1 cellular context compared by ENCODE assay signal in the genomic region with DNA sequence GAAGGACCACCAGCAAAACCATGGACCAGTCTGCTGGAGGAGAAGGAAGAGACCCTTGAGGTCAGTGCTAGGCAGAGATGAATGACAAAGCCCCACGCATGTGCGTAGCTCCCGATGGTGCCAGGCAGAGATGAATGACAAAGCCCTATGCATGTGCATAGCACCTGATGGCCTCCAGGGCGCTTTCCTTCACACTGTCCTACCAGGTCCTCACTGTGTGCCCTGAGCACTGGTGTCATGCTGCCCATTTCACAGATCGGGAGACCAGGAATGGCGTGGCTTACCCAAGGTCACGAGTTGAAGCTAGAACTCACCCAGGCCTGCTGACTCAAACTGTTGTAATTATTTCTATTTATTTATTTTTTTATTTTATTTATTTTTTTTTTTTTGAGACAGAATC.
TF ChIP-seq lines count a peak whose summit lies in the region.

No MANE protein-coding gene starts in this region.

TF ChIP-seq in HCT116, 20 proteins besides CTCF, POLR2A, EP300 and RAD21 (continued from another document):
- TF ChIP-seq, protein P1, sequence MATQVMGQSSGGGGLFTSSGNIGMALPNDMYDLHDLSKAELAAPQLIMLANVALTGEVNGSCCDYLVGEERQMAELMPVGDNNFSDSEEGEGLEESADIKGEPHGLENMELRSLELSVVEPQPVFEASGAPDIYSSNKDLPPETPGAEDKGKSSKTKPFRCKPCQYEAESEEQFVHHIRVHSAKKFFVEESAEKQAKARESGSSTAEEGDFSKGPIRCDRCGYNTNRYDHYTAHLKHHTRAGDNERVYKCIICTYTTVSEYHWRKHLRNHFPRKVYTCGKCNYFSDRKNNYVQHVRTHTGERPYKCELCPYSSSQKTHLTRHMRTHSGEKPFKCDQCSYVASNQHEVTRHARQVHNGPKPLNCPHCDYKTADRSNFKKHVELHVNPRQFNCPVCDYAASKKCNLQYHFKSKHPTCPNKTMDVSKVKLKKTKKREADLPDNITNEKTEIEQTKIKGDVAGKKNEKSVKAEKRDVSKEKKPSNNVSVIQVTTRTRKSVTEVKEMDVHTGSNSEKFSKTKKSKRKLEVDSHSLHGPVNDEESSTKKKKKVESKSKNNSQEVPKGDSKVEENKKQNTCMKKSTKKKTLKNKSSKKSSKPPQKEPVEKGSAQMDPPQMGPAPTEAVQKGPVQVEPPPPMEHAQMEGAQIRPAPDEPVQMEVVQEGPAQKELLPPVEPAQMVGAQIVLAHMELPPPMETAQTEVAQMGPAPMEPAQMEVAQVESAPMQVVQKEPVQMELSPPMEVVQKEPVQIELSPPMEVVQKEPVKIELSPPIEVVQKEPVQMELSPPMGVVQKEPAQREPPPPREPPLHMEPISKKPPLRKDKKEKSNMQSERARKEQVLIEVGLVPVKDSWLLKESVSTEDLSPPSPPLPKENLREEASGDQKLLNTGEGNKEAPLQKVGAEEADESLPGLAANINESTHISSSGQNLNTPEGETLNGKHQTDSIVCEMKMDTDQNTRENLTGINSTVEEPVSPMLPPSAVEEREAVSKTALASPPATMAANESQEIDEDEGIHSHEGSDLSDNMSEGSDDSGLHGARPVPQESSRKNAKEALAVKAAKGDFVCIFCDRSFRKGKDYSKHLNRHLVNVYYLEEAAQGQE (IDR thresholded peaks at IDR 0.05; ENCODE audit: low read depth), result no peak
- no peak for TF ChIP-seq ELF1 (IDR thresholded peaks at IDR 0.05; ENCODE audit: borderline replicate concordance, low read depth)
- TF ChIP-seq ZFX (IDR thresholded peaks at IDR 0.05), result no peak
- no peak for TF ChIP-seq ZNF274 (IDR thresholded peaks at IDR 0.05; ENCODE audit: low read depth, low read length)
- no peak for TF ChIP-seq EZH2 (IDR thresholded peaks at IDR 0.05)
- TF ChIP-seq CEBPB (IDR thresholded peaks at IDR 0.05; ENCODE audit: low read depth), result no peak
- TF ChIP-seq YY1 (IDR thresholded peaks at IDR 0.05; ENCODE audit: extremely low read depth, insufficient replicate concordance, low read depth, low read length), result no peak
- TF ChIP-seq EZH2phosphoT487 (IDR thresholded peaks at IDR 0.05; ENCODE audit: borderline replicate concordance), result no peak
- TF ChIP-seq SRF (IDR thresholded peaks at IDR 0.05; ENCODE audit: low read depth), result no peak
- TF ChIP-seq POLR2AphosphoS5 (IDR thresholded peaks at IDR 0.05; ENCODE audit: low read depth, low read length), result no peak
